ENCODE assay signal across 1 cellular context in the genomic region with DNA sequence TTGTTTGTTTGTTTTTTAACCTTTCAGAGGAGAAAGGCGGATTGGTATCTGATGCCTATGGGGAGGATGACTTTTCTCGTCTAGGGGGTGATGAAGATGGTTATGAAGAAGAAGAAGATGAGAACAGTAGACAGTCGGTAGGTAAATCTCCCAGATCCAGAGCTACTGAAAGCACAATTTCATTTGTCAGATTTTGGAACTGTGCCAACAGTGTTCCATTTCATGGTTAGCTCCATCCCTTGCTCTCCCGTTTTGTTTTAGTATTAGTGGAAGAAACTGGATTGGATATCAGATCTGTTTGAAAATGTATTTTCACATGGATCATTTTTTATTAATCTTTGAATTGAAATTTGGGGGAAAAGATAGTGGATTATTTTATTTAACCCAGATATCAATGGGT.
TF ChIP-seq lines count a peak whose summit lies in the region.

No MANE protein-coding gene starts in this region.

TF ChIP-seq in SK-N-SH treated with all-trans-retinoic acid at 6 μM for 48 hours, 23 proteins besides CTCF, POLR2A, EP300 and RAD21 (continued from another document):
- TF ChIP-seq, protein P1, sequence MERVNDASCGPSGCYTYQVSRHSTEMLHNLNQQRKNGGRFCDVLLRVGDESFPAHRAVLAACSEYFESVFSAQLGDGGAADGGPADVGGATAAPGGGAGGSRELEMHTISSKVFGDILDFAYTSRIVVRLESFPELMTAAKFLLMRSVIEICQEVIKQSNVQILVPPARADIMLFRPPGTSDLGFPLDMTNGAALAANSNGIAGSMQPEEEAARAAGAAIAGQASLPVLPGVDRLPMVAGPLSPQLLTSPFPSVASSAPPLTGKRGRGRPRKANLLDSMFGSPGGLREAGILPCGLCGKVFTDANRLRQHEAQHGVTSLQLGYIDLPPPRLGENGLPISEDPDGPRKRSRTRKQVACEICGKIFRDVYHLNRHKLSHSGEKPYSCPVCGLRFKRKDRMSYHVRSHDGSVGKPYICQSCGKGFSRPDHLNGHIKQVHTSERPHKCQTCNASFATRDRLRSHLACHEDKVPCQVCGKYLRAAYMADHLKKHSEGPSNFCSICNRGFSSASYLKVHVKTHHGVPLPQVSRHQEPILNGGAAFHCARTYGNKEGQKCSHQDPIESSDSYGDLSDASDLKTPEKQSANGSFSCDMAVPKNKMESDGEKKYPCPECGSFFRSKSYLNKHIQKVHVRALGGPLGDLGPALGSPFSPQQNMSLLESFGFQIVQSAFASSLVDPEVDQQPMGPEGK (CRISPR knock-in tag; IDR thresholded peaks at IDR 0.05; ENCODE audit: borderline replicate concordance): no peak
- TF ChIP-seq ZFP30 (CRISPR knock-in tag; IDR thresholded peaks at IDR 0.05): no peak
- TF ChIP-seq ZNF8 (CRISPR knock-in tag; IDR thresholded peaks at IDR 0.05): no peak
- no peak for TF ChIP-seq ZC3H10 (CRISPR knock-in tag; IDR thresholded peaks at IDR 0.05)
- TF ChIP-seq TCF4 (CRISPR knock-in tag; IDR thresholded peaks at IDR 0.05; ENCODE audit: borderline replicate concordance): no peak
- no peak for TF ChIP-seq ESRRG (CRISPR knock-in tag; IDR thresholded peaks at IDR 0.05)
- no peak for TF ChIP-seq TSHZ2 (CRISPR knock-in tag; IDR thresholded peaks at IDR 0.05)
- TF ChIP-seq CSRNP3 (CRISPR knock-in tag; IDR thresholded peaks at IDR 0.05): no peak
- TF ChIP-seq GLIS3 (CRISPR knock-in tag; IDR thresholded peaks at IDR 0.05): no peak
- TF ChIP-seq, protein P2, sequence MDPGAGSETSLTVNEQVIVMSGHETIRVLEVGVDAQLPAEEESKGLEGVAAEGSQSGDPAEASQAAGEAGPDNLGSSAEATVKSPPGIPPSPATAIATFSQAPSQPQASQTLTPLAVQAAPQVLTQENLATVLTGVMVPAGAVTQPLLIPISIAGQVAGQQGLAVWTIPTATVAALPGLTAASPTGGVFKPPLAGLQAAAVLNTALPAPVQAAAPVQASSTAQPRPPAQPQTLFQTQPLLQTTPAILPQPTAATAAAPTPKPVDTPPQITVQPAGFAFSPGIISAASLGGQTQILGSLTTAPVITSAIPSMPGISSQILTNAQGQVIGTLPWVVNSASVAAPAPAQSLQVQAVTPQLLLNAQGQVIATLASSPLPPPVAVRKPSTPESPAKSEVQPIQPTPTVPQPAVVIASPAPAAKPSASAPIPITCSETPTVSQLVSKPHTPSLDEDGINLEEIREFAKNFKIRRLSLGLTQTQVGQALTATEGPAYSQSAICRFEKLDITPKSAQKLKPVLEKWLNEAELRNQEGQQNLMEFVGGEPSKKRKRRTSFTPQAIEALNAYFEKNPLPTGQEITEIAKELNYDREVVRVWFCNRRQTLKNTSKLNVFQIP (CRISPR knock-in tag; IDR thresholded peaks at IDR 0.05; ENCODE audit: borderline replicate concordance, low read depth): no peak
